Comparison of ENCODE assay signal across 12 cellular contexts in the genomic region with DNA sequence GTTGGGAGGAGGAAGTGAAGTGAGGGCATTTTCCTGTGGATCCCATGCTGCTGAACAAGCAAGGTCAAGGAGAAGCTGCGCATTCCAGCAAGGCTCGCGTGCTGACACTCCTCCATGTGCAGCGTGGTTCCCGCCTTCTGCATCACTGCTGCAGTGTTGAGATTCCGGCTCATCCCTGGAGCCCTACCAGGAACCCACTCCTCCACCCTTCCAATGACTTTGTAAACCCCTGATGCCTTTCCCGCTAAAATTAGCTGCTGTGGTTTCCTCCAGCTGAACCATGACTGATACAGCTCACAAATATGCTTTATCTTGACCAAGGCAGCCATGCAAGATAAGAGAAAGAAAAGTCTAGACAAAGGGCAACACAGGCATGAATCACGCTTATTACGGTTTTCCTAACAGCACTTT. TPM values are rescaled to one million over a fixed set of nuclear protein-coding genes. Genes with fewer than 3 reads are reported as not detected.
DNase-seq lines count a peak whose midpoint lies in the region; ATAC-seq lines count a peak whose summit lies in the region.
"Had no signal": no experiment of that assay in that cellular context is flagged by ENCODE, and none has a peak within 500 bp of the region (broad histone marks: within the 10 kb centered on the region; RNA-seq: fewer than 3 reads in every experiment).

No MANE protein-coding gene starts in this region.

- H2BK15ac ChIP-seq in mesenchymal stem cell (ENCODE audit: low read depth, poor library complexity, severe bottlenecking), result no peak overlapping the region

- 51% methylated on average over 9 of the region's 9 CpGs for WGBS in mesenchymal stem cell

- POLR2A ChIA-PET in activated CD4-positive, alpha-beta T cell treated with anti-CD3 and anti-CD28 coated beads, Interleukin-2, amount 10 ng/mL, durations not matched to agents 7 days and 5 days (lab: Charles Lee), result interaction anchor here (0.6 to 0.7 kb wide), 2 partner anchors 13 to 14 kb away, joined by 5 to 11 read pairs; no protein-coding TSS in a partner anchor

- no peaks in the 10 kb centered on the region for H3K36me3 Mint-ChIP-seq in activated CD4-positive, alpha-beta T cell treated with anti-CD3 and anti-CD28 coated beads, Interleukin-2, amount 10 ng/mL, durations not matched to agents 7 days and 5 days (ENCODE audit: low read depth)
- H3K36me3 Mint-ChIP-seq: CD4-positive, alpha-beta memory T cell had no signal

- no peak overlapping the region for H3K27ac ChIP-seq in mesenchymal stem cell (ENCODE audit: low read length, poor library complexity, severe bottlenecking)

- no peak overlapping the region for H3K18ac ChIP-seq in mesenchymal stem cell (ENCODE audit: low read depth in 1 of 2, low read length in 2 of 2)

- no peak overlapping the region for H3K23ac ChIP-seq in mesenchymal stem cell (ENCODE audit: low read length in 2 of 2)

- H2AFZ ChIP-seq in mesenchymal stem cell (ENCODE audit: low read depth, low read length), result no peak overlapping the region

- no peak overlapping the region for H2BK12ac ChIP-seq in mesenchymal stem cell (ENCODE audit: low read length in 2 of 2)

- no peak overlapping the region for H4K91ac ChIP-seq in mesenchymal stem cell (ENCODE audit: low read length)

- H3K79me1 ChIP-seq in mesenchymal stem cell (replicated peaks; ENCODE audit: low read length, poor library complexity, severe bottlenecking), result no peaks in the 10 kb centered on the region

- H3K4me1 Mint-ChIP-seq in activated CD4-positive, alpha-beta T cell treated with anti-CD3 and anti-CD28 coated beads, Interleukin-2, amount 10 ng/mL, durations not matched to agents 7 days and 5 days, result no peaks in the 10 kb centered on the region
- H3K4me1 Mint-ChIP-seq: CD4-positive, alpha-beta memory T cell had no signal

- H3K4ac ChIP-seq in mesenchymal stem cell (ENCODE audit: low read depth in 1 of 2, low read length in 2 of 2), result no peak overlapping the region

- H3K4me2 ChIP-seq in mesenchymal stem cell (ENCODE audit: low read length, poor library complexity, severe bottlenecking), result no peak overlapping the region

- DNase-seq in A172 (ENCODE audit: low spot score) (peak; percentile 92), HT-29 (ENCODE audit: low spot score) (peak; percentile 27), brain pericyte (ENCODE audit: low read depth, low spot score) (peak; percentile 82), mesenchymal stem cell (peak; percentile 85), 8988T (no peak), DMS79 (lab: John Stamatoyannopoulos, UW) (no peak)
- DNase-seq in activated CD4-positive, alpha-beta T cell treated with anti-CD3 and anti-CD28 coated beads, Interleukin-2, amount 10 ng/mL, durations not matched to agents 7 days and 5 days, result no peak
- DNase-seq: CD4-positive, alpha-beta memory T cell; effector CD8-positive, alpha-beta T cell; NCI-H1105 treated with DMSO at 0.1 percent for 48 hours; SIG-M5 had no signal

- CTCF ChIA-PET in activated CD4-positive, alpha-beta T cell treated with anti-CD3 and anti-CD28 coated beads, Interleukin-2, amount 10 ng/mL, durations not matched to agents 7 days and 5 days (lab: Charles Lee), result interaction anchor here (1.3 to 1.5 kb wide), 2 partner anchors 10 to 12 kb away, joined by 5 to 9 read pairs; no protein-coding TSS in a partner anchor

- H3K27ac Mint-ChIP-seq in activated CD4-positive, alpha-beta T cell treated with anti-CD3 and anti-CD28 coated beads, Interleukin-2, amount 10 ng/mL, durations not matched to agents 7 days and 5 days, result no peak overlapping the region
- H3K27ac Mint-ChIP-seq: CD4-positive, alpha-beta memory T cell had no signal

- ATAC-seq in GM19328 (IDR thresholded peaks at IDR 0.05; ENCODE audit: unreplicated experiment), result no peak

- peaks cover 6% of the 10 kb centered on the region for H3K9me3 ChIP-seq in mesenchymal stem cell (ENCODE audit: control insufficient read depth, low read length)

- no peak overlapping the region for H2BK5ac ChIP-seq in mesenchymal stem cell (ENCODE audit: low read depth, low read length, poor library complexity, severe bottlenecking)

- H3K36me3 ChIP-seq in mesenchymal stem cell (ENCODE audit: control insufficient read depth in 1 of 2, insufficient read depth in 2 of 2, low read depth in 1 of 2, low read length in 2 of 2), result no peaks in the 10 kb centered on the region

- peak overlapping the region; percentile 52 for H3K9ac ChIP-seq in mesenchymal stem cell (ENCODE audit: low read length)

- no peak overlapping the region for H3K4me3 Mint-ChIP-seq in activated CD4-positive, alpha-beta T cell treated with anti-CD3 and anti-CD28 coated beads, Interleukin-2, amount 10 ng/mL, durations not matched to agents 7 days and 5 days
- H3K4me3 Mint-ChIP-seq: CD4-positive, alpha-beta memory T cell had no signal

- peaks cover 6% of the 10 kb centered on the region for H3K4me1 ChIP-seq in mesenchymal stem cell (ENCODE audit: control insufficient read depth, insufficient read depth, low read depth, low read length)

- H3K14ac ChIP-seq in mesenchymal stem cell (ENCODE audit: low read length in 2 of 2), result no peak overlapping the region

- no peak overlapping the region for H2BK120ac ChIP-seq in mesenchymal stem cell (ENCODE audit: low read depth, low read length)

- no peak overlapping the region for H2AK5ac ChIP-seq in mesenchymal stem cell (ENCODE audit: low read length, severe bottlenecking)

- H4K8ac ChIP-seq in mesenchymal stem cell (ENCODE audit: low read length), result no peak overlapping the region

- peaks cover 9 to 16% of the 10 kb centered on the region in 2 experiments for H3K27me3 ChIP-seq in mesenchymal stem cell (ENCODE audit: control insufficient read depth in 1 of 2, insufficient read depth in 1 of 2, low read length in 2 of 2)

- H3K9me3 Mint-ChIP-seq in activated CD4-positive, alpha-beta T cell treated with anti-CD3 and anti-CD28 coated beads, Interleukin-2, amount 10 ng/mL, durations not matched to agents 7 days and 5 days, result no peaks in the 10 kb centered on the region

- peaks cover 22% of the 10 kb centered on the region for H3K27me3 Mint-ChIP-seq in activated CD4-positive, alpha-beta T cell treated with anti-CD3 and anti-CD28 coated beads, Interleukin-2, amount 10 ng/mL, durations not matched to agents 7 days and 5 days

- H3K4me3 ChIP-seq in mesenchymal stem cell (ENCODE audit: insufficient read depth in 1 of 2, low read depth in 1 of 2, low read length in 2 of 2), result no peak overlapping the region

RNA-seq across cellular contexts. Expression of gene BNIP5, which starts 14.0 kb away (rescaled TPM):
- not detected in 2 replicates for total RNA-seq in A172 (2014; rRNA removed; shearing (Covaris generic))
- total RNA-seq in HT-29 (2014; rRNA removed; shearing (Covaris generic)), result 3.6 and 4.6 TPM in 2 replicates
- polyA plus RNA-seq in mesenchymal stem cell (2013, experiment 1 of 2), result not detected
- not detected for polyA plus RNA-seq in mesenchymal stem cell (2013, experiment 2 of 2)
- total RNA-seq in activated CD4-positive, alpha-beta T cell treated with anti-CD3 and anti-CD28 coated beads, Interleukin-2, amount 10 ng/mL, durations not matched to agents 7 days and 5 days, result not detected
- total RNA-seq: CD4-positive, alpha-beta memory T cell had no signal
- polyA plus RNA-seq: CD4-positive, alpha-beta memory T cell had no signal

RNA-seq across cellular contexts. Expression of gene ETV7, which starts 36.8 kb away (rescaled TPM):
- 0.24 TPM in 1 of 2 replicates, not detected in the other for total RNA-seq in A172 (2014; rRNA removed; shearing (Covaris generic))
- 0.34 and 1.3 TPM in 2 replicates for total RNA-seq in HT-29 (2014; rRNA removed; shearing (Covaris generic))
- polyA plus RNA-seq in mesenchymal stem cell (2013, experiment 1 of 2), result 1.3 TPM
- polyA plus RNA-seq in mesenchymal stem cell (2013, experiment 2 of 2), result 1.1 TPM
- 10 to 100 TPM; 13.4 to 15.3 TPM for total RNA-seq in activated CD4-positive, alpha-beta T cell treated with anti-CD3 and anti-CD28 coated beads, Interleukin-2, amount 10 ng/mL, durations not matched to agents 7 days and 5 days

Comparison
In these comparisons a context has a peak if more than half of its experiments do, and no peak if none do; other contexts are left out.
1. DNase-seq: peak in A172 (single experiment), HT-29 (single experiment), brain pericyte (single experiment) and mesenchymal stem cell (single experiment); none in activated CD4-positive, alpha-beta T cell treated with anti-CD3 and anti-CD28 coated beads, Interleukin-2, amount 10 ng/mL, durations not matched to agents 7 days and 5 days (single experiment), 8988T (single experiment) and DMS79 (single experiment).